ENCODE assay signal across 2 cellular contexts in the genomic region with DNA sequence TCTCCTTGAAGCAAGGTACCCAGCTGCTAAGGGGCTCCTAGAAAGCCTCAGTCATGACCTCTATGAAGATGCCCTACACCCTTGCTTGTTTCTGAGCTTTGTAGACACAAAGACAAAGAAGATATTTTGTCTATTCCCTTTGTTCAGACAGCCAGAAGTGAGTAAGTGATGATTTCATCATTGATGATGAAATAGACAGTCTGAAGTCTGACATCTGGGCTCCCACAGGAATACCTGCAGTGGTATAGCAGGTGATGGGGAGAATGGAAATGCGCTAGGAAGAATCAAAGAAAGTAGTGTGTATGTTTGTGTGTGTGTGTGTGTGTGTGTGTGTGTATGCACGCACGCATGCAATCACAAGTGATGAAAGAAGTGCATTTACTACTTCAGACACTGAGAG.
TF ChIP-seq lines count a peak whose summit lies in the region.

No MANE protein-coding gene starts in this region.

TF ChIP-seq in IMR-90, 13 proteins besides CTCF, POLR2A, EP300 and RAD21:
- no peak for TF ChIP-seq ELK1 (IDR thresholded peaks at IDR 0.05; ENCODE audit: borderline replicate concordance, low read depth, low read length)
- peak; percentile 21; the same call in 1 of the 2 replicates for TF ChIP-seq CEBPB (IDR thresholded peaks at IDR 0.05; ENCODE audit: low read depth, low read length)

TF ChIP-seq in HepG2, 621 proteins besides CTCF, POLR2A, EP300 and RAD21:
- TF ChIP-seq HMGA1 (CRISPR knock-in tag; conservative IDR thresholded peaks at IDR 0.05) (no peak), SP1 (IDR thresholded peaks at IDR 0.05) (no peak), SP1 (CRISPR knock-in tag; IDR thresholded peaks at IDR 0.05) (no peak), LCORL (IDR thresholded peaks at IDR 0.05) (no peak), LCORL (CRISPR knock-in tag; IDR thresholded peaks at IDR 0.05) (no peak), FOXP1 (IDR thresholded peaks at IDR 0.05) (0 out of 2 replicates have a peak, but pooled peaks have one; percentile 7), FOXP1 (CRISPR knock-in tag; IDR thresholded peaks at IDR 0.05) (no peak), JUN (CRISPR knock-in tag; IDR thresholded peaks at IDR 0.05) (no peak), ATF3 (CRISPR knock-in tag; IDR thresholded peaks at IDR 0.05) (peak; percentile 85), SIN3A (IDR thresholded peaks at IDR 0.05; ENCODE audit: borderline replicate concordance, low read depth, low read length) (no peak), ARID5B (CRISPR knock-in tag; IDR thresholded peaks at IDR 0.05) (peak; percentile 64), ZNF451 (CRISPR knock-in tag; IDR thresholded peaks at IDR 0.05) (no peak), GATAD2A (CRISPR knock-in tag; IDR thresholded peaks at IDR 0.05) (peak; percentile 76), SNRNP70 (IDR thresholded peaks at IDR 0.05; ENCODE audit: low read depth, low read length) (no peak), BCL6 (CRISPR knock-in tag; IDR thresholded peaks at IDR 0.05) (peak; percentile 71), IKZF1 (IDR thresholded peaks at IDR 0.05) (no peak), FOSL2 (CRISPR knock-in tag; IDR thresholded peaks at IDR 0.05) (peak; percentile 81), SMC3 (IDR thresholded peaks at IDR 0.05; ENCODE audit: low read length) (0 out of 2 replicates have a peak, but pooled peaks have one; percentile 25), CEBPB (IDR thresholded peaks at IDR 0.05; ENCODE audit: borderline replicate concordance, low read depth, low read length) (peak; percentile 94), STAT6 (CRISPR knock-in tag; IDR thresholded peaks at IDR 0.05; ENCODE audit: borderline replicate concordance) (no peak), HMG20A (CRISPR knock-in tag; IDR thresholded peaks at IDR 0.05; ENCODE audit: borderline replicate concordance) (peak; percentile 19; the same call in 1 of the 2 replicates), EZH2 (conservative IDR thresholded peaks at IDR 0.05; ENCODE audit: low read depth, low read length) (no peak), ZBTB14 (CRISPR knock-in tag; IDR thresholded peaks at IDR 0.05) (no peak), SKI (IDR thresholded peaks at IDR 0.05; ENCODE audit: partially characterized antibody) (peak; percentile 45), ATF7 (IDR thresholded peaks at IDR 0.05) (peak; percentile 86), ATF7 (CRISPR knock-in tag; IDR thresholded peaks at IDR 0.05) (no peak), SOX6 (IDR thresholded peaks at IDR 0.05) (no peak), SOX6 (CRISPR knock-in tag; IDR thresholded peaks at IDR 0.05) (peak; percentile 89), ONECUT2 (CRISPR knock-in tag; IDR thresholded peaks at IDR 0.05) (no peak), ATM (IDR thresholded peaks at IDR 0.05; ENCODE audit: borderline replicate concordance) (no peak), CREB3 (CRISPR knock-in tag; IDR thresholded peaks at IDR 0.05) (no peak), HDAC6 (IDR thresholded peaks at IDR 0.05; ENCODE audit: low read depth, low read length) (no peak), RARA (CRISPR knock-in tag; IDR thresholded peaks at IDR 0.05) (peak; percentile 52; the same call in 1 of the 2 replicates), ZNF230 (CRISPR knock-in tag; IDR thresholded peaks at IDR 0.05) (no peak), ZFP37 (CRISPR knock-in tag; IDR thresholded peaks at IDR 0.05; ENCODE audit: borderline replicate concordance) (no peak), ZNF782 (CRISPR knock-in tag; IDR thresholded peaks at IDR 0.05; ENCODE audit: borderline replicate concordance) (peak; percentile 95), ZBTB21 (CRISPR knock-in tag; IDR thresholded peaks at IDR 0.05) (peak; percentile 66; the same call in 1 of the 2 replicates), SOX5 (CRISPR knock-in tag; IDR thresholded peaks at IDR 0.05; ENCODE audit: borderline replicate concordance) (peak; percentile 82; the same call in 1 of the 2 replicates), ATF4 (CRISPR knock-in tag; IDR thresholded peaks at IDR 0.05) (peak in 1 of 2 experiments; percentile 91; a peak in 2 of 4 replicates), ZSCAN21 (CRISPR knock-in tag; IDR thresholded peaks at IDR 0.05; ENCODE audit: borderline replicate concordance) (no peak), RCOR2 (CRISPR knock-in tag; IDR thresholded peaks at IDR 0.05) (peak; percentile 55; the same call in 1 of the 2 replicates), FOXK1 (CRISPR knock-in tag; IDR thresholded peaks at IDR 0.05; ENCODE audit: borderline replicate concordance, low read depth) (0 out of 2 replicates have a peak, but pooled peaks have one; percentile 22), HNF4G (IDR thresholded peaks at IDR 0.05; ENCODE audit: borderline replicate concordance, low read depth, low read length) (0 out of 2 replicates have a peak, but pooled peaks have one; percentile 8), HNF4G (CRISPR knock-in tag; IDR thresholded peaks at IDR 0.05; ENCODE audit: borderline replicate concordance, low read depth) (no peak), ZBTB33 (CRISPR knock-in tag; IDR thresholded peaks at IDR 0.05) (peak; percentile 92), CEBPG (CRISPR knock-in tag; IDR thresholded peaks at IDR 0.05) (peak; percentile 65), TCF7 (IDR thresholded peaks at IDR 0.05; ENCODE audit: low read depth) (peak; percentile 32; the same call in 1 of the 2 replicates), SOX13 (IDR thresholded peaks at IDR 0.05) (no peak), SOX13 (CRISPR knock-in tag; conservative IDR thresholded peaks at IDR 0.05 in 1 of 2, IDR thresholded peaks at IDR 0.05 in 1 of 2) (peak in 1 of 2 experiments; percentile 84; a peak in 2 of 4 replicates), CREB1 (IDR thresholded peaks at IDR 0.05) (no peak), CREB1 (CRISPR knock-in tag; IDR thresholded peaks at IDR 0.05) (peak; percentile 62)
- TF ChIP-seq, protein P1, sequence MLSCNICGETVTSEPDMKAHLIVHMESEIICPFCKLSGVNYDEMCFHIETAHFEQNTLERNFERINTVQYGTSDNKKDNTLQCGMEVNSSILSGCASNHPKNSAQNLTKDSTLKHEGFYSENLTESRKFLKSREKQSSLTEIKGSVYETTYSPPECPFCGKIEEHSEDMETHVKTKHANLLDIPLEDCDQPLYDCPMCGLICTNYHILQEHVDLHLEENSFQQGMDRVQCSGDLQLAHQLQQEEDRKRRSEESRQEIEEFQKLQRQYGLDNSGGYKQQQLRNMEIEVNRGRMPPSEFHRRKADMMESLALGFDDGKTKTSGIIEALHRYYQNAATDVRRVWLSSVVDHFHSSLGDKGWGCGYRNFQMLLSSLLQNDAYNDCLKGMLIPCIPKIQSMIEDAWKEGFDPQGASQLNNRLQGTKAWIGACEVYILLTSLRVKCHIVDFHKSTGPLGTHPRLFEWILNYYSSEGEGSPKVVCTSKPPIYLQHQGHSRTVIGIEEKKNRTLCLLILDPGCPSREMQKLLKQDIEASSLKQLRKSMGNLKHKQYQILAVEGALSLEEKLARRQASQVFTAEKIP (CRISPR knock-in tag; IDR thresholded peaks at IDR 0.05; ENCODE audit: borderline replicate concordance) = no peak
